20 cellular contexts compared by ENCODE assay signal in the genomic region with DNA sequence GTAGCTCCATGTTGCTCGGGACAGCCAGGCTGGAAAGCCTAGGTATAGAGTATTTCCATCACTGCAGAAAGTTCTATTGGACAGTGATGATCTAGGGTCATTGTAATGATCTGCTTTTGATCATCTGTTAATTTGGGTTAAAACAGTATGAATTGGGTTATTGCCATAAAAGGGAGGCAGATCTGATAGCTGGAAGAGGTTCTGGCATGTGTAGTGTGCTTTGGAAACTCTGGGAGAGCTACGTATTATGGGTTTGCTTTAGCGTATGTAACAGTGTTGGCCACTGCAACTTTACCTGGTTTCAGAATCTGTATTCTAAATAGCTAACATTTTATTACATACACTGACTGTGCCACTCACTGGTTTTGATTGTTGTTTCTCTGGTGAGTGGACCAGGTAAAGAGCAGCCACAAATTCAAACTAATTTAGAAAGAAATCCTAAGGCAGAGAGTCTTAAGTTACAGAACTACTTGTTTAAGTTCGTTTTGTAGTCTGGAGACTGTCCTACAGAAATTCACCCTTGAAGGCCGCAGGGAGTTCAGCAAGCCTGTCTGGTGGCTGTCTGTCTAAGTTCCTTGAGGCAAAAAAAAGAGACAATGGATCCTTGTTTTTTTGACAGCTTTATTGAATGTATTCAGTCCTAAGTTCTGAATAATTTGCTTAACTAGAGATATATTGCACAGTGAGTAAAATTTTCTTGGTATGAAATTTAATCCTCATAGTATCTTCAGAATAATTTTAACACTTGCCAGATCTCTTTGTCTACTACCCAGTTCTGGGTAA.
DNase-seq lines count a peak whose midpoint lies in the region; ATAC-seq and TF ChIP-seq lines count a peak whose summit lies in the region.
"Had no signal": no experiment of that assay in that cellular context is flagged by ENCODE, and none has a peak within 500 bp of the region (broad histone marks: within the 10 kb centered on the region; RNA-seq: fewer than 3 reads in every experiment).

No MANE protein-coding gene starts in this region.

- H4K8ac ChIP-seq in IMR-90 (ENCODE audit: low read depth in 2 of 2, low read length in 2 of 2), result peak overlapping the region in 1 of 2 experiments; percentile 39; a peak in 2 of 4 replicates

- ATAC-seq in IMR-90 (ENCODE audit: low read depth), result no peak
- no peak for ATAC-seq in right lobe of liver
- ATAC-seq: activated naive CD4-positive, alpha-beta T cell treated with anti-CD3 and anti-CD28 coated beads, Interleukin-2, amount 50 U/mL, for 72 hours; HCT116; T-helper 17 cell had no signal

- no peaks in the 10 kb centered on the region for H3K27me3 Mint-ChIP-seq in progenitor cell of endocrine pancreas
- H3K27me3 Mint-ChIP-seq: activated CD4-positive, alpha-beta memory T cell treated with anti-CD3 and anti-CD28 coated beads, Interleukin-2, amount 10 ng/mL, durations not matched to agents 7 days and 5 days; activated T-cell treated with anti-CD3 and anti-CD28 coated beads, Interleukin-2, amount 50 U/mL, for 24 hours had no signal

- no TSS peak for BruUV-seq in IMR-90 (replicated peaks; lab: Mats Ljungman, UMichigan)

- H3K27me3 ChIP-seq in IMR-90 (ENCODE audit: control insufficient read depth, insufficient read depth, low read length), result no peaks in the 10 kb centered on the region
- no peaks in the 10 kb centered on the region for H3K27me3 ChIP-seq in right lobe of liver
- no peaks in the 10 kb centered on the region for H3K27me3 ChIP-seq in transverse colon
- H3K27me3 ChIP-seq: neutrophil had no signal

- dilution Hi-C loops in IMR-90 (cut with HindIII; ENCODE audit: low sequenced_read_pairs, unreplicated experiment), result no loop called here

- no peaks in the 10 kb centered on the region for H3K36me3 ChIP-seq in IMR-90 (ENCODE audit: control insufficient read depth, insufficient read depth, low read length)
- H3K36me3 ChIP-seq in SK-N-MC (ENCODE audit: insufficient read depth, low read length), result no peaks in the 10 kb centered on the region
- no peaks in the 10 kb centered on the region for H3K36me3 ChIP-seq in right lobe of liver
- no peaks in the 10 kb centered on the region for H3K36me3 ChIP-seq in transverse colon
- H3K36me3 ChIP-seq: neutrophil had no signal

- H3K9me3 Mint-ChIP-seq in progenitor cell of endocrine pancreas (ENCODE audit: low read depth), result no peaks in the 10 kb centered on the region
- H3K9me3 Mint-ChIP-seq: activated CD4-positive, alpha-beta memory T cell treated with anti-CD3 and anti-CD28 coated beads, Interleukin-2, amount 10 ng/mL, durations not matched to agents 7 days and 5 days; activated naive CD4-positive, alpha-beta T cell treated with anti-CD3 and anti-CD28 coated beads, Interleukin-2, amount 50 U/mL, for 72 hours; activated T-cell treated with anti-CD3 and anti-CD28 coated beads, Interleukin-2, amount 50 U/mL, for 24 hours had no signal

- H3K4me1 ChIP-seq in IMR-90 (ENCODE audit: control insufficient read depth, insufficient read depth, low read length) (peaks cover 11% of the 10 kb centered on the region), right lobe of liver (no peaks in the 10 kb centered on the region), transverse colon (peaks cover 0 to 14% (median 2%) of the 10 kb centered on the region in 4 donors)

- POLR2A ChIA-PET in IMR-90 (lab: Charles Lee; ENCODE audit: unreplicated experiment), result interaction anchor here (0.5 kb wide), 1 partner anchor 405 kb away, joined by 3 read pairs; no protein-coding TSS in a partner anchor

- peaks cover 9% of the 10 kb centered on the region for H3K9me1 ChIP-seq in IMR-90 (ENCODE audit: insufficient read depth, low read length)

- peak overlapping the region; percentile 45; the same call in 1 of the 2 replicates for H3K4ac ChIP-seq in IMR-90 (ENCODE audit: low read depth, low read length)

- H2BK120ac ChIP-seq in IMR-90 (ENCODE audit: low read depth, low read length), result 0 out of 2 replicates have a peak overlapping the region, but pooled peaks have one; percentile 35

- no peak overlapping the region for H3K56ac ChIP-seq in IMR-90 (ENCODE audit: extremely low read depth, insufficient read depth, low read length)

- H3K4me3 Mint-ChIP-seq in progenitor cell of endocrine pancreas (ENCODE audit: low read depth), result no peak overlapping the region
- H3K4me3 Mint-ChIP-seq: activated CD4-positive, alpha-beta memory T cell treated with anti-CD3 and anti-CD28 coated beads, Interleukin-2, amount 10 ng/mL, durations not matched to agents 7 days and 5 days; activated T-cell treated with anti-CD3 and anti-CD28 coated beads, Interleukin-2, amount 50 U/mL, for 24 hours; T-helper 17 cell had no signal

- H3K36me3 Mint-ChIP-seq in progenitor cell of endocrine pancreas (ENCODE audit: insufficient read depth), result peaks cover 5% of the 10 kb centered on the region
- H3K36me3 Mint-ChIP-seq: activated naive CD4-positive, alpha-beta T cell treated with anti-CD3 and anti-CD28 coated beads, Interleukin-2, amount 50 U/mL, for 72 hours had no signal

- H4K20me1 ChIP-seq in IMR-90 (ENCODE audit: insufficient read depth, low read length), result no peaks in the 10 kb centered on the region

- no peak for TF ChIP-seq EP300 in transverse colon (IDR thresholded peaks at IDR 0.05; ENCODE audit: low read depth)

- H3K9me3 ChIP-seq in IMR-90 (ENCODE audit: control insufficient read depth, insufficient read depth, low read length), result no peaks in the 10 kb centered on the region
- H3K9me3 ChIP-seq in SK-N-MC (ENCODE audit: low read depth, low read length), result no peaks in the 10 kb centered on the region
- H3K9me3 ChIP-seq in right lobe of liver, result no peaks in the 10 kb centered on the region
- H3K9me3 ChIP-seq in transverse colon, result no peaks in the 10 kb centered on the region
- H3K9me3 ChIP-seq: neutrophil had no signal

- H2AK9ac ChIP-seq in IMR-90 (replicated peaks; ENCODE audit: low read depth, low read length, poor library complexity), result no peak overlapping the region

- no peak overlapping the region for H3K23ac ChIP-seq in IMR-90 (ENCODE audit: low read depth, low read length)

- peak overlapping the region; percentile 34; the same call in 1 of the 2 replicates for H3K14ac ChIP-seq in IMR-90 (replicated peaks; ENCODE audit: low read depth, low read length)

- no peak overlapping the region for H3K4me2 ChIP-seq in IMR-90 (ENCODE audit: low read depth, low read length)

- H3K79me1 ChIP-seq in IMR-90 (ENCODE audit: low read depth in 1 of 2, low read length in 2 of 2), result peaks cover 0 to 10% of the 10 kb centered on the region in 2 experiments; a peak in 1 of 4 replicates

- no peak overlapping the region; the same call in 1 of the 2 replicates for H3K18ac ChIP-seq in IMR-90 (ENCODE audit: low read depth, low read length)

- H3K4me3 ChIP-seq in IMR-90 (ENCODE audit: insufficient read depth, low read depth, low read length) (no peak overlapping the region), SK-N-MC (peak overlapping the region; percentile 19; the same call in 1 of the 2 replicates), fibroblast of pulmonary artery (replicated peaks; ENCODE audit: low read depth, low read length) (no peak overlapping the region), right lobe of liver (no peak overlapping the region), transverse colon (no peak overlapping the region)

- H3K4me1 Mint-ChIP-seq in progenitor cell of endocrine pancreas (ENCODE audit: low read depth), result peaks cover 55% of the 10 kb centered on the region
- H3K4me1 Mint-ChIP-seq: activated CD4-positive, alpha-beta memory T cell treated with anti-CD3 and anti-CD28 coated beads, Interleukin-2, amount 10 ng/mL, durations not matched to agents 7 days and 5 days; T-helper 17 cell had no signal

- peak overlapping the region; percentile 88 for H3K27ac Mint-ChIP-seq in progenitor cell of endocrine pancreas
- H3K27ac Mint-ChIP-seq: activated CD4-positive, alpha-beta memory T cell treated with anti-CD3 and anti-CD28 coated beads, Interleukin-2, amount 10 ng/mL, durations not matched to agents 7 days and 5 days; activated naive CD4-positive, alpha-beta T cell treated with anti-CD3 and anti-CD28 coated beads, Interleukin-2, amount 50 U/mL, for 72 hours; activated T-cell treated with anti-CD3 and anti-CD28 coated beads, Interleukin-2, amount 50 U/mL, for 24 hours; T-helper 17 cell had no signal

- no CpG with 5 or more reads among the region's 5 CpGs for WGBS in IMR-90 (ENCODE audit: extremely low coverage in 2 of 2, insufficient read length in 1 of 2), 2 experiments
- WGBS in right lobe of liver (ENCODE audit: insufficient coverage, low coverage, low lambda C conversion rate, missing lambda C conversion rate), result 75% methylated on average over 5 of the region's 5 CpGs
- WGBS in transverse colon (ENCODE audit: low coverage in 1 of 2), 2 donors, result 64 to 76% methylated on average over 3 to 5 of the region's 5 CpGs

- DNase-seq in IMR-90 (no peak), SK-N-MC (ENCODE audit: low read depth, low spot score) (no peak), fibroblast of pulmonary artery (ENCODE audit: low read depth) (peak; percentile 14), progenitor cell of endocrine pancreas (ENCODE audit: low spot score, unreplicated experiment) (no peak), right lobe of liver (no peak), transverse colon (no peak), NCI-H1694 treated with DMSO at 0.1 percent for 48 hours (lab: John Stamatoyannopoulos, UW) (no peak)
- DNase-seq: activated CD4-positive, alpha-beta memory T cell treated with anti-CD3 and anti-CD28 coated beads, Interleukin-2, amount 10 ng/mL, durations not matched to agents 7 days and 5 days; activated T-cell treated with anti-CD3 and anti-CD28 coated beads, Interleukin-2, amount 50 U/mL, for 24 hours; AML-193; caudate nucleus; hippocampal formation; kidney glomerular epithelial cell; midbrain; NCI-H187; stimulated activated CD4-positive, alpha-beta T cell treated with anti-CD3 and anti-CD28 coated beads, Interleukin-4, amount 100 ng/mL, for 24 hours; T-helper 17 cell had no signal

- H2AFZ ChIP-seq in IMR-90 (replicated peaks; ENCODE audit: low read length, poor library complexity), result no peak overlapping the region

- CTCF ChIA-PET in IMR-90 (lab: Yijun Ruan, JAX), result no interaction called here

- 0 out of 3 replicates have a peak overlapping the region, but pooled peaks have one; percentile 43 for H2BK15ac ChIP-seq in IMR-90 (ENCODE audit: low read depth, low read length)

- H3K9ac ChIP-seq in IMR-90 (ENCODE audit: low read depth, low read length) (no peak overlapping the region), SK-N-MC (ENCODE audit: insufficient read length) (peak overlapping the region; percentile 37)

- no peak overlapping the region for H4K91ac ChIP-seq in IMR-90 (ENCODE audit: insufficient read depth, low read depth, low read length)

- H3K27ac ChIP-seq in IMR-90 (ENCODE audit: insufficient read depth, low read length) (0 out of 2 replicates have a peak overlapping the region, but pooled peaks have one; percentile 37), SK-N-MC (peak overlapping the region; percentile 93), right lobe of liver (no peak overlapping the region), transverse colon (peak overlapping the region in 1 of 4 donors; percentile 13)
- H3K27ac ChIP-seq: neutrophil had no signal

- TF ChIP-seq CTCF in IMR-90 (conservative IDR thresholded peaks at IDR 0.05; ENCODE audit: low read depth, low read length) (no peak), fibroblast of pulmonary artery (IDR thresholded peaks at IDR 0.05; ENCODE audit: low read length, missing control alignments) (no peak), progenitor cell of endocrine pancreas (IDR thresholded peaks at IDR 0.05; ENCODE audit: unreplicated experiment) (no peak), right lobe of liver (IDR thresholded peaks at IDR 0.05) (no peak), transverse colon (IDR thresholded peaks at IDR 0.05) (no peak)

- in situ Hi-C loops in IMR-90 (cut with MboI; ENCODE audit: low sequenced_read_pairs), result no loop called here
- in situ Hi-C loops in transverse colon (cut with MboI; ENCODE audit: low pct_ligation_motif_present in 1 of 4, low pct_unique_long_range_greater_than_20kb in 1 of 4, low sequenced_read_pairs in 3 of 4), result no loop called here

- TF ChIP-seq POLR2A in IMR-90 (IDR thresholded peaks at IDR 0.05; ENCODE audit: low read depth, low read length), result no peak
- no peak for TF ChIP-seq POLR2A in right lobe of liver (IDR thresholded peaks at IDR 0.05)
- no peak for TF ChIP-seq POLR2A in transverse colon (IDR thresholded peaks at IDR 0.05)

- H2BK5ac ChIP-seq in IMR-90 (ENCODE audit: low read depth, low read length, poor library complexity, severe bottlenecking), result no peak overlapping the region

- intact Hi-C loops in IMR-90 (cut with micrococcal nuclease), result no loop called here
- intact Hi-C loops in right lobe of liver (cut with DNase I), result no loop called here
- intact Hi-C loops in transverse colon (cut with DNase I; ENCODE audit: low total_unique reads), result no loop called here

- 0 out of 2 replicates have a peak overlapping the region, but pooled peaks have one; percentile 35 for H4K5ac ChIP-seq in IMR-90 (ENCODE audit: low read depth, low read length)

- H2BK20ac ChIP-seq in IMR-90 (ENCODE audit: low read depth, low read length), result peak overlapping the region; percentile 49; the same call in 1 of the 2 replicates

- H2AK5ac ChIP-seq in IMR-90 (ENCODE audit: low read depth, low read length), result no peak overlapping the region

- TF ChIP-seq RAD21 in IMR-90 (IDR thresholded peaks at IDR 0.05; ENCODE audit: low read length), result no peak

Comparison
In these comparisons a context has a peak if more than half of its experiments do, and no peak if none do; other contexts are left out.
1. H3K27ac ChIP-seq: peak in IMR-90 (single experiment) and SK-N-MC (single experiment); none in right lobe of liver (0 of 3).